In genomic region chr12:29149691-29150382, GRCh38 we compare ENCODE assay signal across 1 cellular context.
A peak's percentile ranks its signal among the peaks of the same experiment; 100 is the strongest.
TF ChIP-seq lines count a peak whose summit lies in the region.

No MANE protein-coding gene starts in this region.

TF ChIP-seq in HEK293, 187 proteins besides CTCF, POLR2A, EP300 and RAD21 (continued from another document):
- peak; percentile 41 for TF ChIP-seq ZBTB26 (tag by site-specific recombination; optimal IDR thresholded peaks at IDR 0.05)
- TF ChIP-seq, protein P1, sequence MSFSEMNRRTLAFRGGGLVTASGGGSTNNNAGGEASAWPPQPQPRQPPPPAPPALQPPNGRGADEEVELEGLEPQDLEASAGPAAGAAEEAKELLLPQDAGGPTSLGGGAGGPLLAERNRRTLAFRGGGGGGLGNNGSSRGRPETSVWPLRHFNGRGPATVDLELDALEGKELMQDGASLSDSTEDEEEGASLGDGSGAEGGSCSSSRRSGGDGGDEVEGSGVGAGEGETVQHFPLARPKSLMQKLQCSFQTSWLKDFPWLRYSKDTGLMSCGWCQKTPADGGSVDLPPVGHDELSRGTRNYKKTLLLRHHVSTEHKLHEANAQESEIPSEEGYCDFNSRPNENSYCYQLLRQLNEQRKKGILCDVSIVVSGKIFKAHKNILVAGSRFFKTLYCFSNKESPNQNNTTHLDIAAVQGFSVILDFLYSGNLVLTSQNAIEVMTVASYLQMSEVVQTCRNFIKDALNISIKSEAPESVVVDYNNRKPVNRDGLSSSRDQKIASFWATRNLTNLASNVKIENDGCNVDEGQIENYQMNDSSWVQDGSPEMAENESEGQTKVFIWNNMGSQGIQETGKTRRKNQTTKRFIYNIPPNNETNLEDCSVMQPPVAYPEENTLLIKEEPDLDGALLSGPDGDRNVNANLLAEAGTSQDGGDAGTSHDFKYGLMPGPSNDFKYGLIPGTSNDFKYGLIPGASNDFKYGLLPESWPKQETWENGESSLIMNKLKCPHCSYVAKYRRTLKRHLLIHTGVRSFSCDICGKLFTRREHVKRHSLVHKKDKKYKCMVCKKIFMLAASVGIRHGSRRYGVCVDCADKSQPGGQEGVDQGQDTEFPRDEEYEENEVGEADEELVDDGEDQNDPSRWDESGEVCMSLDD (tag by site-specific recombination; IDR thresholded peaks at IDR 0.05), result peak; percentile 68; the same call in 1 of the 2 replicates
- 0 out of 2 replicates have a peak, but pooled peaks have one; percentile 36 for TF ChIP-seq SP3 (tag by site-specific recombination; IDR thresholded peaks at IDR 0.05)
- TF ChIP-seq, protein P2, sequence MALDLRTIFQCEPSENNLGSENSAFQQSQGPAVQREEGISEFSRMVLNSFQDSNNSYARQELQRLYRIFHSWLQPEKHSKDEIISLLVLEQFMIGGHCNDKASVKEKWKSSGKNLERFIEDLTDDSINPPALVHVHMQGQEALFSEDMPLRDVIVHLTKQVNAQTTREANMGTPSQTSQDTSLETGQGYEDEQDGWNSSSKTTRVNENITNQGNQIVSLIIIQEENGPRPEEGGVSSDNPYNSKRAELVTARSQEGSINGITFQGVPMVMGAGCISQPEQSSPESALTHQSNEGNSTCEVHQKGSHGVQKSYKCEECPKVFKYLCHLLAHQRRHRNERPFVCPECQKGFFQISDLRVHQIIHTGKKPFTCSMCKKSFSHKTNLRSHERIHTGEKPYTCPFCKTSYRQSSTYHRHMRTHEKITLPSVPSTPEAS (tag by site-specific recombination; IDR thresholded peaks at IDR 0.05), result 0 out of 2 replicates have a peak, but pooled peaks have one; percentile 19
- TF ChIP-seq ZBTB8A (tag by site-specific recombination; IDR thresholded peaks at IDR 0.05), result peak; percentile 31; the same call in 1 of the 2 replicates
- TF ChIP-seq KLF8 (tag by site-specific recombination; IDR thresholded peaks at IDR 0.05), result peak; percentile 13; the same call in 1 of the 2 replicates
- no peak for TF ChIP-seq ZNF585B (tag by site-specific recombination; IDR thresholded peaks at IDR 0.05)
- no peak for TF ChIP-seq ZNF202 (tag by site-specific recombination; IDR thresholded peaks at IDR 0.05; ENCODE audit: borderline replicate concordance)
- no peak for TF ChIP-seq ZNF544 (tag by site-specific recombination; IDR thresholded peaks at IDR 0.05)
- TF ChIP-seq, protein P3, sequence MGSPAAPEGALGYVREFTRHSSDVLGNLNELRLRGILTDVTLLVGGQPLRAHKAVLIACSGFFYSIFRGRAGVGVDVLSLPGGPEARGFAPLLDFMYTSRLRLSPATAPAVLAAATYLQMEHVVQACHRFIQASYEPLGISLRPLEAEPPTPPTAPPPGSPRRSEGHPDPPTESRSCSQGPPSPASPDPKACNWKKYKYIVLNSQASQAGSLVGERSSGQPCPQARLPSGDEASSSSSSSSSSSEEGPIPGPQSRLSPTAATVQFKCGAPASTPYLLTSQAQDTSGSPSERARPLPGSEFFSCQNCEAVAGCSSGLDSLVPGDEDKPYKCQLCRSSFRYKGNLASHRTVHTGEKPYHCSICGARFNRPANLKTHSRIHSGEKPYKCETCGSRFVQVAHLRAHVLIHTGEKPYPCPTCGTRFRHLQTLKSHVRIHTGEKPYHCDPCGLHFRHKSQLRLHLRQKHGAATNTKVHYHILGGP (tag by site-specific recombination; IDR thresholded peaks at IDR 0.05), result peak; percentile 46; the same call in 1 of the 2 replicates
- peak; percentile 40; the same call in 1 of the 2 replicates for TF ChIP-seq ZIC2 (tag by site-specific recombination; IDR thresholded peaks at IDR 0.05)
- TF ChIP-seq HIC1 (tag by site-specific recombination; IDR thresholded peaks at IDR 0.05), result no peak
TF ChIP-seq in HEK293: peak in this region for 21.
